8 cellular contexts compared by ENCODE assay signal in genomic region chr15:89419370-89419984, GRCh38.
A peak's percentile ranks its signal among the peaks of the same experiment; 100 is the strongest.
DNase-seq lines count a peak whose midpoint lies in the region; ATAC-seq, FAIRE-seq and TF ChIP-seq lines count a peak whose summit lies in the region.

No MANE protein-coding gene starts in this region.

- ATAC-seq in WTC11 (peak; percentile 65), HG03520 (IDR thresholded peaks at IDR 0.05; ENCODE audit: unreplicated experiment) (no peak), HG02938 (IDR thresholded peaks at IDR 0.05; ENCODE audit: unreplicated experiment) (no peak)

- CTCF ChIA-PET in WTC11 (lab: Charles Lee), result interaction anchor here (0.5 to 7.7 kb wide), 16 partner anchors 10 to 228 kb away, joined by 3 to 172 read pairs (median 4); no protein-coding TSS in a partner anchor

- POLR2A ChIA-PET in WTC11 (lab: Charles Lee), result interaction anchor here (1.0 kb wide), 1 partner anchor 42 kb away, joined by 4 read pairs; no protein-coding TSS in a partner anchor

- H3K4me3 Mint-ChIP-seq in WTC11, result no peak overlapping the region

- no peak overlapping the region for H3K27ac Mint-ChIP-seq in WTC11

- FAIRE-seq in frontal cortex (lab: Jason Lieb, UNC), result no peak

- H3K36me3 Mint-ChIP-seq in WTC11, result no peaks in the 10 kb centered on the region

- H3K9me3 Mint-ChIP-seq in WTC11, result no peaks in the 10 kb centered on the region

- H3K4me1 Mint-ChIP-seq in WTC11, result peaks cover 16% of the 10 kb centered on the region

- H3K27me3 Mint-ChIP-seq in WTC11 (ENCODE audit: low read depth), result peaks cover 84% of the 10 kb centered on the region

- DNase-seq in activated CD8-positive, alpha-beta memory T cell treated with anti-CD3 and anti-CD28 coated beads for 24 hours, result peak; percentile 72
- DNase-seq in activated CD8-positive, alpha-beta memory T cell treated with anti-CD3 and anti-CD28 coated beads, Interleukin-2, amount 50 U/mL, for 4 hours, result no peak
- DNase-seq in WTC11 (ENCODE audit: low spot score), result peak; percentile 93
- peak; percentile 51 to 56 for DNase-seq in frontal cortex (ENCODE audit: low spot score in 2 of 2)
- peak; percentile 36 to 39 for DNase-seq in stimulated activated CD4-positive, alpha-beta T cell treated with anti-CD3 and anti-CD28 coated beads, Interleukin-2, amount 100 ng/mL, for 48 hours
- DNase-seq in dedifferentiated amniotic fluid mesenchymal stem cell (ENCODE audit: extremely low spot score), result no peak

- TF ChIP-seq CTCF in WTC11 (IDR thresholded peaks at IDR 0.05), result no peak

TF ChIP-seq in WTC11, 78 proteins besides CTCF, POLR2A, EP300 and RAD21 (continues in another document):
- TF ChIP-seq IRF2 (CRISPR knock-in tag; IDR thresholded peaks at IDR 0.05; ENCODE audit: borderline replicate concordance, low read depth), result peak; percentile 70; the same call in 1 of the 2 replicates
- TF ChIP-seq ZSCAN18 (CRISPR knock-in tag; IDR thresholded peaks at IDR 0.05), result no peak
- TF ChIP-seq ZNF219 (CRISPR knock-in tag; IDR thresholded peaks at IDR 0.05; ENCODE audit: borderline replicate concordance), result no peak
- no peak for TF ChIP-seq ZNF263 (CRISPR knock-in tag; IDR thresholded peaks at IDR 0.05; ENCODE audit: low read depth)
- no peak for TF ChIP-seq SOX15 (CRISPR knock-in tag; IDR thresholded peaks at IDR 0.05)
- TF ChIP-seq E2F1 (CRISPR knock-in tag; IDR thresholded peaks at IDR 0.05), result peak; percentile 37; the same call in 1 of the 2 replicates
- TF ChIP-seq GRHL2 (CRISPR knock-in tag; IDR thresholded peaks at IDR 0.05; ENCODE audit: insufficient replicate concordance, severe bottlenecking), result no peak
- TF ChIP-seq JAZF1 (CRISPR knock-in tag; IDR thresholded peaks at IDR 0.05), result no peak
- no peak for TF ChIP-seq RORB (CRISPR knock-in tag; IDR thresholded peaks at IDR 0.05)
- TF ChIP-seq ZNF532 (CRISPR knock-in tag; IDR thresholded peaks at IDR 0.05; ENCODE audit: borderline replicate concordance), result no peak
- no peak for TF ChIP-seq TP53 (CRISPR knock-in tag; IDR thresholded peaks at IDR 0.05)
- no peak for TF ChIP-seq USF2 (CRISPR knock-in tag; IDR thresholded peaks at IDR 0.05)
- 0 out of 2 replicates have a peak, but pooled peaks have one; percentile 55 for TF ChIP-seq ZNF281 (CRISPR knock-in tag; IDR thresholded peaks at IDR 0.05)
- no peak for TF ChIP-seq ATF2 (CRISPR knock-in tag; IDR thresholded peaks at IDR 0.05; ENCODE audit: borderline replicate concordance, low read depth)
- TF ChIP-seq CREM (CRISPR knock-in tag; IDR thresholded peaks at IDR 0.05), result no peak
- TF ChIP-seq ZNF317 (CRISPR knock-in tag; IDR thresholded peaks at IDR 0.05; ENCODE audit: borderline replicate concordance, low read depth), result no peak
- no peak for TF ChIP-seq E2F5 (CRISPR knock-in tag; IDR thresholded peaks at IDR 0.05)
- TF ChIP-seq NR1H2 (CRISPR knock-in tag; IDR thresholded peaks at IDR 0.05), result no peak
- TF ChIP-seq ATF1 (CRISPR knock-in tag; IDR thresholded peaks at IDR 0.05), result no peak

Comparison
In these comparisons a context has a peak if more than half of its experiments do, and no peak if none do; other contexts are left out.
1. DNase-seq: peak in activated CD8-positive, alpha-beta memory T cell treated with anti-CD3 and anti-CD28 coated beads for 24 hours (single experiment), WTC11 (single experiment), frontal cortex (2 of 2) and stimulated activated CD4-positive, alpha-beta T cell treated with anti-CD3 and anti-CD28 coated beads, Interleukin-2, amount 100 ng/mL, for 48 hours (2 of 2); none in activated CD8-positive, alpha-beta memory T cell treated with anti-CD3 and anti-CD28 coated beads, Interleukin-2, amount 50 U/mL, for 4 hours (single experiment) and dedifferentiated amniotic fluid mesenchymal stem cell (single experiment).